In genomic region chr2:15715596-15715995, GRCh38 we compare ENCODE assay signal across 10 cellular contexts.
"Had no signal": no experiment of that assay in that cellular context is flagged by ENCODE, and none has a peak within 500 bp of the region (broad histone marks: within the 10 kb centered on the region; RNA-seq: fewer than 3 reads in every experiment).

No MANE protein-coding gene starts in this region.

- H3K36me3 Mint-ChIP-seq: IgD-negative memory B cell had no signal

- H3K4me3 ChIP-seq: GM23248, HAP-1 had no signal

- H3K4me3 Mint-ChIP-seq: HFFc6 had no signal

- H3K27ac ChIP-seq: GM23248, HL-60 had no signal

- H3K4me1 Mint-ChIP-seq: IgD-negative memory B cell had no signal

- H3K4me1 ChIP-seq: HAP-1 had no signal

- ATAC-seq: HCT116, HepG2 had no signal

- H3K27ac Mint-ChIP-seq: HFFc6, IgD-negative memory B cell had no signal

- H3K9me3 ChIP-seq: HAP-1 had no signal

- H2AFZ ChIP-seq: GM23248 had no signal

- H3K27me3 Mint-ChIP-seq: IgD-negative memory B cell had no signal

- H3K9me3 Mint-ChIP-seq: HFFc6 had no signal

- DNase-seq: GM23248, GOT3, H7, HFFc6, KBM-7 had no signal

- H3K9ac ChIP-seq: GM23248 had no signal

- H3K36me3 ChIP-seq: HAP-1 had no signal
